Comparison of ENCODE assay signal across 21 cellular contexts in the genomic region with DNA sequence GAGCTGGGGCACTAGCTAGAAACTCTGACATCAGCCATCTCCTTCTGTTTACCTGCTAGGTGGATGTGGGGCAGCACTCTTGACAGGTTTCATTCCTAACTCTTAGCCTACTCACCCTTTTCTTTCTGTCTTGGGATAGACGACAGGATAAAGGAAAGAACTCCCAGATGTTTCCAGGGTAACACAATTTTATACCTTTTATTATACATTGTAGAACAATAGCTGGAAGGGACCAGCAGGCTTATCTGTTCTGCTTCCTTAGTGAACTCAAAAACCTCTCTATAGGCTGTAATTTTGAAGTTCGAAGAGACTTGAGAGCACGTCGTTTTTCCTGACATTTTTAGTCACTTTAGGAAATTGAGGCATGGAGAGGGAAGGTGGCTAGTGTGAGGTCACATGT. TPM values are rescaled to one million over a fixed set of nuclear protein-coding genes. Genes with fewer than 3 reads are reported as not detected.
DNase-seq lines count a peak whose midpoint lies in the region; ATAC-seq and TF ChIP-seq lines count a peak whose summit lies in the region.
"Had no signal": no experiment of that assay in that cellular context is flagged by ENCODE, and none has a peak within 500 bp of the region (broad histone marks: within the 10 kb centered on the region; RNA-seq: fewer than 3 reads in every experiment).

No MANE protein-coding gene starts in this region.

- no peak overlapping the region for H2BK5ac ChIP-seq in neuronal stem cell (ENCODE audit: low read length)

- H2BK12ac ChIP-seq in neuronal stem cell (ENCODE audit: low read length), result no peak overlapping the region

- no peak overlapping the region for H3K14ac ChIP-seq in neuronal stem cell (ENCODE audit: low read length)

- H3K36me3 Mint-ChIP-seq in activated naive CD8-positive, alpha-beta T cell, result peaks cover 4% of the 10 kb centered on the region
- no peaks in the 10 kb centered on the region for H3K36me3 Mint-ChIP-seq in activated naive CD8-positive, alpha-beta T cell treated with anti-CD3 and anti-CD28 coated beads for 36 hours
- H3K36me3 Mint-ChIP-seq in central memory CD8-positive, alpha-beta T cell (ENCODE audit: insufficient read depth), result peaks cover 38% of the 10 kb centered on the region
- H3K36me3 Mint-ChIP-seq in type B pancreatic cell, result peaks cover 30% of the 10 kb centered on the region

- H3K27ac ChIP-seq in neuronal stem cell (replicated peaks; ENCODE audit: low read length), result no peak overlapping the region
- H3K27ac ChIP-seq: body of pancreas, C4-2B, neural progenitor cell had no signal

- H3K27ac Mint-ChIP-seq in activated naive CD8-positive, alpha-beta T cell, result peak overlapping the region; percentile 58
- no peak overlapping the region for H3K27ac Mint-ChIP-seq in activated naive CD8-positive, alpha-beta T cell treated with anti-CD3 and anti-CD28 coated beads for 36 hours
- H3K27ac Mint-ChIP-seq in central memory CD8-positive, alpha-beta T cell (ENCODE audit: low read depth), result peak overlapping the region; percentile 22
- H3K27ac Mint-ChIP-seq in type B pancreatic cell, result peak overlapping the region; percentile 22
- H3K27ac Mint-ChIP-seq: neural progenitor cell; stimulated activated memory B cell treated with anti-CD40 and anti-IgM and Interleukin-4, amounts not matched to agents 10 μg/mL and 1 μg/mL and 100 μg/mL, for 72 hours had no signal

- H3K79me1 ChIP-seq in neuronal stem cell (ENCODE audit: low read depth, low read length), result peaks cover 2% of the 10 kb centered on the region

- H2AFZ ChIP-seq in neuronal stem cell (ENCODE audit: low read length), result no peak overlapping the region
- H2AFZ ChIP-seq: neural progenitor cell had no signal

- no peak overlapping the region for H3K4me3 Mint-ChIP-seq in activated naive CD8-positive, alpha-beta T cell
- no peak overlapping the region for H3K4me3 Mint-ChIP-seq in activated naive CD8-positive, alpha-beta T cell treated with anti-CD3 and anti-CD28 coated beads for 36 hours
- H3K4me3 Mint-ChIP-seq in central memory CD8-positive, alpha-beta T cell, result no peak overlapping the region
- no peak overlapping the region for H3K4me3 Mint-ChIP-seq in type B pancreatic cell
- H3K4me3 Mint-ChIP-seq: neural progenitor cell; stimulated activated memory B cell treated with anti-CD40 and anti-IgM and Interleukin-4, amounts not matched to agents 10 μg/mL and 1 μg/mL and 100 μg/mL, for 72 hours had no signal

- no peak overlapping the region for H3K18ac ChIP-seq in neuronal stem cell (ENCODE audit: low read length)

- no peak for ATAC-seq in central memory CD8-positive, alpha-beta T cell (replicated peaks; ENCODE audit: extremely low read depth, poor library complexity, severe bottlenecking)
- ATAC-seq in mucosa of descending colon (peak; percentile 88), HG03457 (IDR thresholded peaks at IDR 0.05; ENCODE audit: unreplicated experiment) (no peak), GM21381 (IDR thresholded peaks at IDR 0.05; ENCODE audit: unreplicated experiment) (no peak)
- ATAC-seq: body of pancreas; stimulated activated memory B cell treated with anti-CD40 and anti-IgM and Interleukin-4, amounts not matched to agents 10 μg/mL and 1 μg/mL and 100 μg/mL, for 72 hours had no signal

- no peak overlapping the region for H3K4ac ChIP-seq in neuronal stem cell (ENCODE audit: low read length)

- H3K4me1 ChIP-seq in mucosa of descending colon (ENCODE audit: low read depth) (peaks cover 13% of the 10 kb centered on the region), neuronal stem cell (ENCODE audit: control insufficient read depth in 2 of 2, insufficient read depth in 1 of 2, low read depth in 1 of 2, low read length in 2 of 2) (peaks cover 0 to 2% of the 10 kb centered on the region in 2 donors)
- H3K4me1 ChIP-seq: body of pancreas, neural progenitor cell had no signal

- H3K9ac ChIP-seq in neuronal stem cell (ENCODE audit: low read depth, low read length, poor library complexity), result no peak overlapping the region
- H3K9ac ChIP-seq: neural progenitor cell had no signal

- no peak for TF ChIP-seq CTCF in mucosa of descending colon (IDR thresholded peaks at IDR 0.05)
- no peak for TF ChIP-seq CTCF in type B pancreatic cell (conservative IDR thresholded peaks at IDR 0.05)

- H2AK5ac ChIP-seq in neuronal stem cell (ENCODE audit: low read depth, low read length), result no peak overlapping the region

- WGBS in neuronal stem cell (ENCODE audit: extremely low coverage in 2 of 2, insufficient read length in 2 of 2, insufficient replicate concordance in 1 of 2), 2 donors, result no CpG with 5 or more reads among the region's 4 CpGs

- H3K9me3 ChIP-seq in mucosa of descending colon (no peaks in the 10 kb centered on the region), neuronal stem cell (replicated peaks in 1 of 2; ENCODE audit: control insufficient read depth in 2 of 2, insufficient read depth in 1 of 2, low read depth in 1 of 2, low read length in 2 of 2) (peaks cover 0 to 2% of the 10 kb centered on the region in 2 donors)
- H3K9me3 ChIP-seq: body of pancreas, right atrium auricular region had no signal

- H4K8ac ChIP-seq in neuronal stem cell (ENCODE audit: low read depth, low read length), result no peak overlapping the region

- no peak overlapping the region for H2BK15ac ChIP-seq in neuronal stem cell (ENCODE audit: low read length)

- H3K23ac ChIP-seq in neuronal stem cell (ENCODE audit: low read depth, low read length, poor library complexity), result no peak overlapping the region

- no peaks in the 10 kb centered on the region for H3K27me3 Mint-ChIP-seq in activated naive CD8-positive, alpha-beta T cell
- no peaks in the 10 kb centered on the region for H3K27me3 Mint-ChIP-seq in activated naive CD8-positive, alpha-beta T cell treated with anti-CD3 and anti-CD28 coated beads for 36 hours
- no peaks in the 10 kb centered on the region for H3K27me3 Mint-ChIP-seq in central memory CD8-positive, alpha-beta T cell
- H3K27me3 Mint-ChIP-seq in type B pancreatic cell, result no peaks in the 10 kb centered on the region
- H3K27me3 Mint-ChIP-seq: stimulated activated memory B cell treated with anti-CD40 and anti-IgM and Interleukin-4, amounts not matched to agents 10 μg/mL and 1 μg/mL and 100 μg/mL, for 72 hours had no signal

- H3K4me2 ChIP-seq in neuronal stem cell (ENCODE audit: insufficient read depth, low read length, poor library complexity, severe bottlenecking), result no peak overlapping the region
- H3K4me2 ChIP-seq: neural progenitor cell had no signal

- peaks cover 14% of the 10 kb centered on the region for H3K4me1 Mint-ChIP-seq in activated naive CD8-positive, alpha-beta T cell (ENCODE audit: low read depth)
- H3K4me1 Mint-ChIP-seq in activated naive CD8-positive, alpha-beta T cell treated with anti-CD3 and anti-CD28 coated beads for 36 hours, result peaks cover 7% of the 10 kb centered on the region
- peaks cover 29% of the 10 kb centered on the region for H3K4me1 Mint-ChIP-seq in central memory CD8-positive, alpha-beta T cell
- peaks cover 4% of the 10 kb centered on the region for H3K4me1 Mint-ChIP-seq in type B pancreatic cell (ENCODE audit: unreplicated experiment)

- intact Hi-C loops in mucosa of descending colon (cut with DNase I, micrococcal nuclease), result no loop called here

- DNase-seq in activated naive CD8-positive, alpha-beta T cell treated with anti-CD3 and anti-CD28 coated beads for 36 hours, result no peak
- DNase-seq in central memory CD8-positive, alpha-beta T cell (ENCODE audit: low spot score in 2 of 2), result no peak
- DNase-seq in mucosa of descending colon (no peak), type B pancreatic cell (ENCODE audit: extremely low spot score, unreplicated experiment) (no peak), neuronal stem cell (ENCODE audit: low spot score) (no peak)
- DNase-seq: ACHN; activated CD8-positive, alpha-beta memory T cell treated with anti-CD3 and anti-CD28 coated beads, Interleukin-2, amount 50 U/mL, for 48 hours; activated naive CD4-positive, alpha-beta T cell treated with Interleukin-2 at 50 U/mL for 16 hours; body of pancreas; cortex of kidney; GF-D8; H7; NCI-H1105 treated with DMSO at 0.1 percent for 48 hours; NCI-H526 had no signal

- H3K9me3 Mint-ChIP-seq in activated naive CD8-positive, alpha-beta T cell (ENCODE audit: low read depth), result no peaks in the 10 kb centered on the region
- H3K9me3 Mint-ChIP-seq in activated naive CD8-positive, alpha-beta T cell treated with anti-CD3 and anti-CD28 coated beads for 36 hours, result no peaks in the 10 kb centered on the region
- no peaks in the 10 kb centered on the region for H3K9me3 Mint-ChIP-seq in central memory CD8-positive, alpha-beta T cell
- no peaks in the 10 kb centered on the region for H3K9me3 Mint-ChIP-seq in type B pancreatic cell
- H3K9me3 Mint-ChIP-seq: neural progenitor cell; stimulated activated memory B cell treated with anti-CD40 and anti-IgM and Interleukin-4, amounts not matched to agents 10 μg/mL and 1 μg/mL and 100 μg/mL, for 72 hours had no signal

- H3K36me3 ChIP-seq in mucosa of descending colon (ENCODE audit: low read depth), result peaks cover 7% of the 10 kb centered on the region
- H3K36me3 ChIP-seq in neuronal stem cell (replicated peaks in 1 of 2; ENCODE audit: control insufficient read depth in 2 of 2, insufficient read depth in 2 of 2, low read length in 2 of 2), result peaks cover 11 to 54% of the 10 kb centered on the region in 2 donors

- H4K91ac ChIP-seq in neuronal stem cell (ENCODE audit: low read depth, low read length, poor library complexity), result no peak overlapping the region

- H2BK120ac ChIP-seq in neuronal stem cell (ENCODE audit: low read depth, low read length), result no peak overlapping the region

- no peaks in the 10 kb centered on the region for H3K27me3 ChIP-seq in neuronal stem cell (ENCODE audit: control insufficient read depth in 3 of 3, insufficient read depth in 3 of 3, low read depth in 1 of 3, low read length in 3 of 3)
- H3K27me3 ChIP-seq: body of pancreas, neural progenitor cell, right atrium auricular region had no signal

- H3K4me3 ChIP-seq in mucosa of descending colon (no peak overlapping the region), neuronal stem cell (ENCODE audit: low read length in 2 of 2) (no peak overlapping the region)
- H3K4me3 ChIP-seq: body of pancreas, neural progenitor cell, right atrium auricular region had no signal

RNA-seq across cellular contexts. Expression of a gene that starts 13.2 kb away (rescaled TPM):
- total RNA-seq in activated naive CD8-positive, alpha-beta T cell treated with anti-CD3 and anti-CD28 coated beads for 36 hours, result 100 to 1,000 TPM; 142 to 143 TPM
- total RNA-seq in mucosa of descending colon (100 to 1,000 TPM; 235 to 322 (median 321) TPM), type B pancreatic cell (ENCODE audit: low replicate concordance) (267 and 270 TPM in 2 replicates)
- polyA plus RNA-seq in neuronal stem cell (2013, experiment 1 of 2), result 68.7 TPM
- 64.6 TPM for polyA plus RNA-seq in neuronal stem cell (2013, experiment 2 of 2)
